1 cellular context compared by ENCODE assay signal in genomic region chrX:154819771-154820341, GRCh38.
TF ChIP-seq lines count a peak whose summit lies in the region.

No MANE protein-coding gene starts in this region.

TF ChIP-seq in K562, 482 proteins besides CTCF, POLR2A, EP300 and RAD21 (continues in another document):
- TF ChIP-seq ARID3A (IDR thresholded peaks at IDR 0.05; ENCODE audit: borderline replicate concordance, low read depth, low read length) (0 out of 2 replicates have a peak, but pooled peaks have one; percentile 31), ZNF57 (CRISPR knock-in tag; IDR thresholded peaks at IDR 0.05) (no peak), BCLAF1 (IDR thresholded peaks at IDR 0.05; ENCODE audit: borderline replicate concordance in 1 of 2, control insufficient read depth in 1 of 2, low read depth in 2 of 2, low read length in 1 of 2) (no peak), CBFA2T3 (IDR thresholded peaks at IDR 0.05) (0 out of 2 replicates have a peak, but pooled peaks have one; percentile 1), MTA1 (IDR thresholded peaks at IDR 0.05; ENCODE audit: borderline replicate concordance) (no peak), TAL1 (IDR thresholded peaks at IDR 0.05) (no peak), MIER1 (IDR thresholded peaks at IDR 0.05; ENCODE audit: low read depth) (no peak), ETS1 (conservative IDR thresholded peaks at IDR 0.05; ENCODE audit: control insufficient read depth, low read depth, low read length) (no peak), VEZF1 (CRISPR knock-in tag; IDR thresholded peaks at IDR 0.05) (peak; percentile 15; the same call in 1 of the 2 replicates), RUNX1 (IDR thresholded peaks at IDR 0.05; ENCODE audit: low read depth) (no peak), ARID1B (IDR thresholded peaks at IDR 0.05) (0 out of 2 replicates have a peak, but pooled peaks have one; percentile 3), TEAD1 (CRISPR knock-in tag; IDR thresholded peaks at IDR 0.05) (no peak), HNRNPUL1 (IDR thresholded peaks at IDR 0.05; ENCODE audit: low read length) (no peak), PKNOX1 (IDR thresholded peaks at IDR 0.05) (peak; percentile 64), ZNF134 (CRISPR knock-in tag; conservative IDR thresholded peaks at IDR 0.05) (no peak), ATF1 (CRISPR knock-in tag; IDR thresholded peaks at IDR 0.05) (no peak), ATF1 (tag; IDR thresholded peaks at IDR 0.05) (peak; percentile 62), ZNF717 (CRISPR knock-in tag; IDR thresholded peaks at IDR 0.05) (no peak), MAZ (CRISPR knock-in tag; conservative IDR thresholded peaks at IDR 0.05 in 1 of 2, IDR thresholded peaks at IDR 0.05 in 1 of 2) (no peak), STAT5A (IDR thresholded peaks at IDR 0.05; ENCODE audit: borderline replicate concordance, low read length) (no peak), ZFP30 (CRISPR knock-in tag; IDR thresholded peaks at IDR 0.05; ENCODE audit: borderline replicate concordance) (no peak), HSF4 (CRISPR knock-in tag; IDR thresholded peaks at IDR 0.05; ENCODE audit: borderline replicate concordance) (no peak), ZNF146 (CRISPR knock-in tag; IDR thresholded peaks at IDR 0.05; ENCODE audit: unreplicated experiment) (no peak), USF1 (CRISPR knock-in tag; IDR thresholded peaks at IDR 0.05) (no peak), SRF (CRISPR knock-in tag; IDR thresholded peaks at IDR 0.05) (no peak), MEIS2 (IDR thresholded peaks at IDR 0.05; ENCODE audit: partially characterized antibody) (peak; percentile 61), GABPB1 (CRISPR knock-in tag; IDR thresholded peaks at IDR 0.05) (no peak), TFE3 (CRISPR knock-in tag; IDR thresholded peaks at IDR 0.05) (no peak), ZNF592 (IDR thresholded peaks at IDR 0.05) (0 out of 2 replicates have a peak, but pooled peaks have one; percentile 30), ESRRA (IDR thresholded peaks at IDR 0.05; ENCODE audit: borderline replicate concordance, low read depth) (peak; percentile 75), CUX1 (CRISPR knock-in tag; IDR thresholded peaks at IDR 0.05) (0 out of 2 replicates have a peak, but pooled peaks have one; percentile 40), RHOXF2B (CRISPR knock-in tag; conservative IDR thresholded peaks at IDR 0.05) (no peak), ZNF655 (CRISPR knock-in tag; IDR thresholded peaks at IDR 0.05) (no peak), JUND (IDR thresholded peaks at IDR 0.05; ENCODE audit: borderline replicate concordance, low read depth, low read length) (no peak), JUND (tag; IDR thresholded peaks at IDR 0.05; ENCODE audit: borderline replicate concordance, low read depth, low read length) (0 out of 3 replicates have a peak, but pooled peaks have one; percentile 20)
